28 cellular contexts compared by ENCODE assay signal in the genomic region with DNA sequence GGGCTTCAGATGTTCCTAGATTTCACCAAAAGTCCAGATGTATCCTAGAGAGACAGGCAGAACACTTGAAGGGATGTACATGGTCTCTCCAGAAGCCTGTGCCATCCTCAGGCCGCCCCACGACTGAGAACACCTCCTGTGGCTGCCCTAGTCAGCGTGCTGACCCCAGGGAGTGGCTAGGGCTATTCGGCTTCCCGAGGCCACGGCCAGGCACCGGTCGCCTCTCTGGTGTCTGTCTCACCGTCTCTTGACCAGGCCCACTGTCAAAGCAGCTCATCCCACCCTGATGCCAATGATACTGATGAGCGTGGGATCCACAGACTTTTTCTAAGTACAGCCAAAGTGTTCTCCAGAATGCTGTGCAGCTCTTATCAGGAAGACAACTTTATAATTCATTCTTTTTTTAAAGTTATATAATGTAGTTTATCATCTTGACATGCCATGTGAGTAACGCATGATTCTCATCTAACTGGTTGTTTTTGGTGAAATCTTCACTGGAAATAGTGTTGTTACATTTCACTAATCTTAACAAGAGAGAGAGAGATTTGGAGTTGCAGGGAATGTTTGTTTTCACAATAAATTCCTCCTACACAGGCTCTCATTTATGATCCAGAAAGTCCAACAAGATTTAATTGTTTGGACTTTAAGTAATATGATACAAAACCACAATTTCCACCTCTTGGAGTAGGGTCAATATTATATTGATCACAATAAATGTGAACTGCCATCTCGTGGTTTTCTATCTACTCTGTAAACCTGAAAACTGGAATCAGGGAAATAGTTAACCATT. TPM values are rescaled to one million over a fixed set of nuclear protein-coding genes. Genes with fewer than 3 reads are reported as not detected.
"Had no signal": no experiment of that assay in that cellular context is flagged by ENCODE, and none has a peak within 500 bp of the region (broad histone marks: within the 10 kb centered on the region; RNA-seq: fewer than 3 reads in every experiment).

No MANE protein-coding gene starts in this region.

- H3K36me3 ChIP-seq: brain microvascular endothelial cell had no signal

- H3K4me1 Mint-ChIP-seq: activated CD4-positive, alpha-beta T cell treated with anti-CD3 and anti-CD28 coated beads, Interleukin-2, amount 10 ng/mL, durations not matched to agents 7 days and 5 days; activated naive CD8-positive, alpha-beta T cell treated with anti-CD3 and anti-CD28 coated beads, Interleukin-2, amount 50 U/mL, for 24 hours; T-cell had no signal

- H3K27ac ChIP-seq: brain microvascular endothelial cell, SK-N-MC had no signal

- H3K36me3 Mint-ChIP-seq: activated CD4-positive, alpha-beta memory T cell treated with anti-CD3 and anti-CD28 coated beads for 36 hours; activated naive CD4-positive, alpha-beta T cell treated with anti-CD3 and anti-CD28 coated beads, Interleukin-2, amount 50 U/mL, for 72 hours; T-cell had no signal

- H3K4me3 Mint-ChIP-seq: activated CD4-positive, alpha-beta memory T cell treated with anti-CD3 and anti-CD28 coated beads for 36 hours; activated CD4-positive, alpha-beta T cell treated with anti-CD3 and anti-CD28 coated beads, Interleukin-2, amount 10 ng/mL, durations not matched to agents 7 days and 5 days; activated naive CD8-positive, alpha-beta T cell treated with anti-CD3 and anti-CD28 coated beads, Interleukin-2, amount 50 U/mL, for 24 hours; activated T-cell treated with anti-CD3 and anti-CD28 coated beads, Interleukin-2, amount 50 U/mL, for 4 hours; T-cell had no signal

- H3K27me3 ChIP-seq: brain microvascular endothelial cell had no signal

- ATAC-seq: activated naive CD4-positive, alpha-beta T cell treated with anti-CD3 and anti-CD28 coated beads, Interleukin-2, amount 50 U/mL, for 72 hours; activated naive CD8-positive, alpha-beta T cell treated with anti-CD3 and anti-CD28 coated beads, Interleukin-2, amount 50 U/mL, for 24 hours; activated T-cell treated with anti-CD3 and anti-CD28 coated beads, Interleukin-2, amount 50 U/mL, for 4 hours; T-cell had no signal

- FAIRE-seq: TTC549 had no signal

- H3K27ac Mint-ChIP-seq: activated CD4-positive, alpha-beta memory T cell treated with anti-CD3 and anti-CD28 coated beads for 36 hours; activated CD4-positive, alpha-beta T cell treated with anti-CD3 and anti-CD28 coated beads, Interleukin-2, amount 10 ng/mL, durations not matched to agents 7 days and 5 days; activated naive CD4-positive, alpha-beta T cell treated with anti-CD3 and anti-CD28 coated beads, Interleukin-2, amount 50 U/mL, for 72 hours; activated naive CD8-positive, alpha-beta T cell treated with anti-CD3 and anti-CD28 coated beads, Interleukin-2, amount 50 U/mL, for 24 hours; T-cell had no signal

- DNase-seq: activated CD4-positive, alpha-beta memory T cell treated with anti-CD3 and anti-CD28 coated beads for 36 hours; activated CD4-positive, alpha-beta T cell treated with anti-CD3 and anti-CD28 coated beads, Interleukin-2, amount 10 ng/mL, durations not matched to agents 7 days and 5 days; activated CD4-positive, CD25-positive, alpha-beta regulatory T cell; activated CD8-positive, alpha-beta memory T cell treated with anti-CD3 and anti-CD28 coated beads for 24 hours; activated effector memory CD4-positive, alpha-beta T cell treated with anti-CD3 and anti-CD28 coated beads, Interleukin-2, amount 50 U/mL, for 16 hours; activated naive CD4-positive, alpha-beta T cell treated with Interleukin-2 at 50 U/mL for 16 hours; activated naive CD8-positive, alpha-beta T cell treated with anti-CD3 and anti-CD28 coated beads, Interleukin-2, amount 50 U/mL, for 24 hours; activated T-cell treated with anti-CD3 and anti-CD28 coated beads, Interleukin-2, amount 50 U/mL, for 4 hours; amygdala; brain microvascular endothelial cell; caudate nucleus; KG1; MV-4-11; NCI-H1105; NCI-H1436; NCI-H1694 treated with DMSO at 0.1 percent for 48 hours; NCI-H2029 treated with DMSO at 0.1 percent for 48 hours; NCI-H345; NCI-H510A treated with DMSO at 0.1 percent for 48 hours; NK-92 treated with Interleukin-12 subunit alpha and Interleukin-12 subunit beta, amount 100 ng/mL, for 24 hours; SIG-M5; T-cell; T-helper 2 cell; T1000 had no signal

- H3K9me3 Mint-ChIP-seq: activated CD4-positive, alpha-beta memory T cell treated with anti-CD3 and anti-CD28 coated beads for 36 hours; activated CD4-positive, alpha-beta T cell treated with anti-CD3 and anti-CD28 coated beads, Interleukin-2, amount 10 ng/mL, durations not matched to agents 7 days and 5 days; activated naive CD4-positive, alpha-beta T cell treated with anti-CD3 and anti-CD28 coated beads, Interleukin-2, amount 50 U/mL, for 72 hours; activated naive CD8-positive, alpha-beta T cell treated with anti-CD3 and anti-CD28 coated beads, Interleukin-2, amount 50 U/mL, for 24 hours; activated T-cell treated with anti-CD3 and anti-CD28 coated beads, Interleukin-2, amount 50 U/mL, for 4 hours; T-cell had no signal

- H3K4me3 ChIP-seq: SK-N-MC had no signal

RNA-seq across cellular contexts. Expression of a gene that starts 41.7 kb away (rescaled TPM):
- total RNA-seq: LHCN-M2 had no signal
